Comparison of ENCODE assay signal across 22 cellular contexts in the genomic region with DNA sequence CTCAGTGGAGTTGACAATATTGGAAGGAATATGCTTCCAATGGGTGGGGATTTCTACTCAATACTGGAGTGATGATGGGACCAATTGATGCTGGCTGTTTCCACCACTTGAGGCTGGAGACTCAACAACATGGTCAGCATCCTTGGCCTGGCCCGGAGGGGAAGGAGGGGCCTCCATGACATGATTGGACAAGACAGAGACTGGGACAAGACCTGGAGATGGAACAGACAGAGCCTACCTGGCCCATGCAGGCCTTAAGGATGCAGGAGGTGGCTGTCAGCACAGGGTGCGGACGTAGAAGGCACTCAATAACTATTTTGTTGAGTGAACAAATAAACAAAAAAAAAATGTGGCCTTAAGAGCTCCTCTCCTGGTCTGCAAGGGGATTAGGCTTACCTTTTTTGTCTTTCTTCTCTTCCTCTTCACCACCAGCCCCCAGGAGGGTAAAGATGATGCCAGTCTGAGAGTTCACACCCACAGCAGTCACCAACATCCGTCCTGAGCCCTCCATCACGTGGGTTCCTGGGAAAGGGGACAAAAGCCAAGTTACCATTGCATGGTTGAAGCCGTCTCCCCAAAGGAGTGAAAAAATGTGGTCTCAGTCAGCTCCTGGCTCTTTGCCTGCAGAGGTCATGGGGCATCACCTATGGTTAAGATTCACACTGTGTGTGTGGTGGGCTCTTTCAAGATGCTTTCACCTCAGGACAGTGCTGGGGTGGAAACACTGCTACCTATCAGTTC.
DNase-seq lines count a peak whose midpoint lies in the region; ATAC-seq and TF ChIP-seq lines count a peak whose summit lies in the region.
"Had no signal": no experiment of that assay in that cellular context is flagged by ENCODE, and none has a peak within 500 bp of the region (broad histone marks: within the 10 kb centered on the region; RNA-seq: fewer than 3 reads in every experiment).

No MANE protein-coding gene starts in this region.

- H3K36me3 ChIP-seq in BLaER1 (peaks cover 32% of the 10 kb centered on the region), adipocyte (ENCODE audit: control insufficient read depth, insufficient read depth, low read length, severe bottlenecking) (no peaks in the 10 kb centered on the region), WERI-Rb-1 (no peaks in the 10 kb centered on the region), PC-3 (ENCODE audit: low read depth, low read length) (no peaks in the 10 kb centered on the region; the same call in 1 of the 2 replicates)
- H3K36me3 ChIP-seq: breast epithelium, suprapubic skin had no signal

- ATAC-seq in GM18868 (IDR thresholded peaks at IDR 0.05; ENCODE audit: unreplicated experiment): no peak
- no peak for ATAC-seq in PC-3
- ATAC-seq: GM12878 had no signal

- H3K27ac ChIP-seq in BLaER1: peak overlapping the region; percentile 63
- H3K27ac ChIP-seq in WERI-Rb-1: no peak overlapping the region
- H3K27ac ChIP-seq in PC-3 (ENCODE audit: low read length): no peak overlapping the region
- H3K27ac ChIP-seq: breast epithelium, parathyroid adenoma, suprapubic skin had no signal

- peaks cover 42% of the 10 kb centered on the region for H3K27me3 Mint-ChIP-seq in HFFc6 (ENCODE audit: insufficient read depth)
- H3K27me3 Mint-ChIP-seq: naive B cell had no signal

- H4K20me1 ChIP-seq in BLaER1 (no peaks in the 10 kb centered on the region), PC-3 (ENCODE audit: low read length) (no peaks in the 10 kb centered on the region)

- TF ChIP-seq CTCF in HFFc6 (IDR thresholded peaks at IDR 0.05) (no peak), WERI-Rb-1 (IDR thresholded peaks at IDR 0.05; ENCODE audit: low read depth, low read length) (no peak), PC-3 (conservative IDR thresholded peaks at IDR 0.05; ENCODE audit: low read depth, low read length) (no peak)

- H3K4me3 ChIP-seq in BLaER1 (no peak overlapping the region), adipocyte (ENCODE audit: low read length) (peak overlapping the region; percentile 25), WERI-Rb-1 (ENCODE audit: low read depth, low read length) (no peak overlapping the region), PC-3 (ENCODE audit: low read length) (no peak overlapping the region)
- H3K4me3 ChIP-seq: breast epithelium, GM12878, suprapubic skin had no signal

- H3K9ac ChIP-seq in BLaER1 (no peak overlapping the region), adipocyte (ENCODE audit: low read length) (no peak overlapping the region), PC-3 (ENCODE audit: low read length) (no peak overlapping the region)
- H3K9ac ChIP-seq: parathyroid adenoma had no signal

- H2AFZ ChIP-seq in PC-3 (ENCODE audit: low read length): no peak overlapping the region
- H2AFZ ChIP-seq: parathyroid adenoma had no signal

- H3K4me1 ChIP-seq in BLaER1: peaks cover 98% of the 10 kb centered on the region
- no peaks in the 10 kb centered on the region for H3K4me1 ChIP-seq in adipocyte (ENCODE audit: control insufficient read depth, insufficient read depth, low read length)
- H3K4me1 ChIP-seq in PC-3 (ENCODE audit: insufficient read depth, low read length): no peaks in the 10 kb centered on the region
- H3K4me1 ChIP-seq: breast epithelium, suprapubic skin had no signal

- H3K9me3 Mint-ChIP-seq in HFFc6: peaks cover 22% of the 10 kb centered on the region; the same call in 1 of the 2 replicates

- no TSS peak for BruUV-seq in PC-3 (replicated peaks; lab: Mats Ljungman, UMichigan)

- no peaks in the 10 kb centered on the region for H3K27me3 ChIP-seq in BLaER1
- peaks cover 30% of the 10 kb centered on the region for H3K27me3 ChIP-seq in adipocyte (replicated peaks; ENCODE audit: control insufficient read depth, insufficient read depth, low read length)
- no peaks in the 10 kb centered on the region for H3K27me3 ChIP-seq in WERI-Rb-1 (ENCODE audit: insufficient read depth, low read depth, severe bottlenecking)
- H3K27me3 ChIP-seq in PC-3 (ENCODE audit: low read length): peaks cover 10% of the 10 kb centered on the region; the same call in 1 of the 2 replicates
- H3K27me3 ChIP-seq: breast epithelium, suprapubic skin had no signal

- CTCF ChIA-PET in PC-3 (lab: Charles Lee): no interaction called here

- H3K4me3 Mint-ChIP-seq in HFFc6: no peak overlapping the region
- H3K4me3 Mint-ChIP-seq: activated naive CD8-positive, alpha-beta T cell treated with anti-CD3 and anti-CD28 coated beads for 36 hours had no signal

- no peaks in the 10 kb centered on the region for H3K79me2 ChIP-seq in PC-3 (ENCODE audit: low read length)
- H3K79me2 ChIP-seq: parathyroid adenoma had no signal

- no peaks in the 10 kb centered on the region for H3K9me3 ChIP-seq in BLaER1
- peaks cover 60% of the 10 kb centered on the region for H3K9me3 ChIP-seq in adipocyte (ENCODE audit: control insufficient read depth, low read length)
- peaks cover 22% of the 10 kb centered on the region for H3K9me3 ChIP-seq in WERI-Rb-1 (ENCODE audit: severe bottlenecking)
- H3K9me3 ChIP-seq in PC-3 (ENCODE audit: low read length): peaks cover 16% of the 10 kb centered on the region

- no peaks in the 10 kb centered on the region for H3K9me2 ChIP-seq in PC-3 (replicated peaks; ENCODE audit: low read length)

- intact Hi-C loops in PC-3 (cut with micrococcal nuclease): no loop called here

- H3K36me3 Mint-ChIP-seq in HFFc6 (ENCODE audit: low read depth): peaks cover 7% of the 10 kb centered on the region; the same call in 1 of the 2 replicates

- H3F3A ChIP-seq in PC-3 (ENCODE audit: low read length, unreplicated experiment): no peaks in the 10 kb centered on the region

- peak; percentile 29 for DNase-seq in ELR (ENCODE audit: low read depth)
- DNase-seq in adipocyte (ENCODE audit: low read depth): peak; percentile 37
- DNase-seq in kidney tubule cell (ENCODE audit: low spot score): peak; percentile 5
- DNase-seq in HFFc6: no peak
- no peak for DNase-seq in WERI-Rb-1
- no peak for DNase-seq in PC-3
- DNase-seq: activated CD4-positive, CD25-positive, alpha-beta regulatory T cell; activated CD8-positive, alpha-beta memory T cell treated with anti-CD3 and anti-CD28 coated beads for 24 hours; activated naive CD8-positive, alpha-beta T cell treated with anti-CD3 and anti-CD28 coated beads for 36 hours; erythroblast; GDM1; naive B cell; NCI-H1930; NCI-H524; small intestine; stimulated activated CD4-positive, alpha-beta T cell treated with anti-CD3 and anti-CD28 coated beads, Interleukin-4, amount 100 ng/mL, for 4 hours had no signal

- POLR2A ChIA-PET in PC-3 (lab: Charles Lee; ENCODE audit: unreplicated experiment): no interaction called here

- no peaks in the 10 kb centered on the region for H3K4me1 Mint-ChIP-seq in HFFc6 (ENCODE audit: low read depth)

- H3K4me2 ChIP-seq in BLaER1 (peak overlapping the region; percentile 97), PC-3 (ENCODE audit: low read length) (no peak overlapping the region)

- no peak overlapping the region for H3K27ac Mint-ChIP-seq in HFFc6
- H3K27ac Mint-ChIP-seq: activated naive CD8-positive, alpha-beta T cell treated with anti-CD3 and anti-CD28 coated beads for 36 hours had no signal

Comparison
In these comparisons a context has a peak if more than half of its experiments do, and no peak if none do; other contexts are left out.
1. DNase-seq: peak in ELR (single experiment), adipocyte (single experiment) and kidney tubule cell (single experiment); none in HFFc6 (single experiment), WERI-Rb-1 (single experiment) and PC-3 (single experiment).